In the genomic region with DNA sequence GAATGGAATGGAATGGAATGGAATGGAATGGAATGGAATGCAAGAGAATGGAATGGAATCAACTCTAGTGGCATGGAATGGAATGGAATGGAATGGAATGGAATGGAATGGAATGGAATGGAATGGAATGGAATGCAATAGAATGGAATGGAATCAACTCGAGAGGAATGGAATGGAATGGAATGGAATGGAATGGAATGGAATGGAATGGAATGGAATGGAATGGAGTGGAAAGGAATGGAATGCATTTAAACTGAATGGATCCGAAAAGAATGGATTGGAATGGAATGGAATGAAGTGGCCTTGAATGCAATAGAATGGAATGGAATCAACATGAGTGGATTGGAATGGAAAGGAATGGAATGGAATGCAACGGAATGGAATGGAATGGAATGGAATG, we compare ENCODE assay signal across 9 cellular contexts. TPM values are rescaled to one million over a fixed set of nuclear protein-coding genes. Genes with fewer than 3 reads are reported as not detected.
A peak's percentile ranks its signal among the peaks of the same experiment; 100 is the strongest.
DNase-seq lines count a peak whose midpoint lies in the region; ATAC-seq and TF ChIP-seq lines count a peak whose summit lies in the region.
"Not testable (repeated sequence)": the region's sequence is repeated elsewhere in the genome, so short reads cannot be mapped to it uniquely, and the experiment has no call there.
"Had no signal": no experiment of that assay in that cellular context is flagged by ENCODE, and none has a peak within 500 bp of the region (broad histone marks: within the 10 kb centered on the region; RNA-seq: fewer than 3 reads in every experiment).

No MANE protein-coding gene starts in this region.

- H3K27me3 Mint-ChIP-seq in endodermal cell (ENCODE audit: insufficient read depth): peaks cover 48% of the 10 kb centered on the region

- not testable (repeated sequence) for H3K36me3 ChIP-seq in SJSA1; endodermal cell (ENCODE audit: control insufficient read depth, insufficient read depth, low read length); heart right ventricle; mucosa of descending colon (ENCODE audit: low read depth); aorta (ENCODE audit: control insufficient read depth in 1 of 2, insufficient read depth in 2 of 2, low read length in 1 of 2)

- ATAC-seq in heart right ventricle (peak in 6 of 8 donors; percentile 26 to 75 (median 58)), left lobe of liver (peak; percentile 18), mucosa of descending colon (peak; percentile 48), omental fat pad (ENCODE audit: low FRiP score) (peak; percentile 39), aorta (ENCODE audit: low FRiP score) (peak; percentile 91)

- not testable (repeated sequence) for H3K4me1 ChIP-seq in SJSA1 (replicated peaks); mucosa of descending colon (ENCODE audit: low read depth); aorta (ENCODE audit: control insufficient read depth in 1 of 2, insufficient read depth in 2 of 2, low read length in 2 of 2)
- H3K4me1 ChIP-seq in endodermal cell (ENCODE audit: control insufficient read depth, insufficient read depth, low read length): peaks cover 13% of the 10 kb centered on the region
- H3K4me1 ChIP-seq in heart right ventricle: peaks cover under 1 to 25% (median 6%) of the 10 kb centered on the region in 9 donors

- WGBS in endodermal cell (ENCODE audit: insufficient coverage in 1 of 2, insufficient read length in 1 of 2), 2 experiments: 76 to 79% methylated on average over 3 of the region's 3 CpGs
- 72 to 74% methylated on average over 3 of the region's 3 CpGs for WGBS in heart right ventricle, 2 donors
- WGBS in aorta, 2 donors: 74 to 77% methylated on average over 3 of the region's 3 CpGs

- not testable (repeated sequence) for H3K36me3 Mint-ChIP-seq in endodermal cell (ENCODE audit: low read depth)

- peak overlapping the region; percentile 65 for H3K27ac ChIP-seq in SJSA1
- H3K27ac ChIP-seq in endodermal cell (ENCODE audit: low read depth, low read length); heart right ventricle; aorta (ENCODE audit: low read depth in 1 of 2, low read length in 2 of 2): not testable (repeated sequence)

- not testable (repeated sequence) for H3K9ac ChIP-seq in endodermal cell (ENCODE audit: extremely low read depth, low read length, poor library complexity, severe bottlenecking)

- intact Hi-C loops in heart right ventricle (cut with DNase I); mucosa of descending colon (cut with DNase I, micrococcal nuclease); aorta (cut with DNase I): not testable (repeated sequence)

- H3K4me1 Mint-ChIP-seq in endodermal cell: peaks cover 13% of the 10 kb centered on the region

- H3K9me3 Mint-ChIP-seq in endodermal cell: peaks cover 11% of the 10 kb centered on the region

- not testable (repeated sequence) for H3K9me3 ChIP-seq in SJSA1 (replicated peaks); heart right ventricle; mucosa of descending colon; aorta (ENCODE audit: control insufficient read depth, low read length)
- H3K9me3 ChIP-seq in endodermal cell (ENCODE audit: control insufficient read depth, low read length): peaks cover 13% of the 10 kb centered on the region

- not testable (repeated sequence) for H3K4me3 Mint-ChIP-seq in endodermal cell

- H3K4me3 ChIP-seq in SJSA1; heart right ventricle; mucosa of descending colon; aorta (ENCODE audit: low read length in 2 of 2): not testable (repeated sequence)
- H3K4me3 ChIP-seq in endodermal cell (ENCODE audit: low read length): peak overlapping the region; percentile 24

- peak; percentile 78 for DNase-seq in EH (ENCODE audit: low read depth)
- peak in 1 of 2 experiments; percentile 47 for DNase-seq in SJSA1 (ENCODE audit: low read depth in 1 of 2, low spot score in 2 of 2)
- DNase-seq in endodermal cell; heart right ventricle; left lobe of liver (ENCODE audit: low spot score); mucosa of descending colon; omental fat pad (ENCODE audit: low spot score); aorta: not testable (repeated sequence)

- TF ChIP-seq CTCF in endodermal cell (conservative IDR thresholded peaks at IDR 0.05); heart right ventricle (IDR thresholded peaks at IDR 0.05); mucosa of descending colon (IDR thresholded peaks at IDR 0.05); omental fat pad (IDR thresholded peaks at IDR 0.05): not testable (repeated sequence)

- not testable (repeated sequence) for H3K27ac Mint-ChIP-seq in endodermal cell

- H3K27me3 ChIP-seq in SJSA1 (replicated peaks); aorta (ENCODE audit: control insufficient read depth in 1 of 2, insufficient read depth in 2 of 2, low read length in 1 of 2): not testable (repeated sequence)
- H3K27me3 ChIP-seq in endodermal cell (ENCODE audit: control insufficient read depth, insufficient read depth, low read length, poor library complexity, severe bottlenecking) (peaks cover 35% of the 10 kb centered on the region), heart right ventricle (peaks cover 0 to 17% (median 6%) of the 10 kb centered on the region in 7 donors)

RNA-seq across cellular contexts. Expression of a gene that starts 5.4 kb away (rescaled TPM):
- total RNA-seq in SJSA1 (2014; rRNA removed; shearing (Covaris generic)): not detected in 2 replicates
- total RNA-seq in endodermal cell (1 to 10 TPM in 1 of 2 donors, under 1 TPM in 1; 0.44 to 1.4 TPM), heart right ventricle (10 to 100 TPM in 3 of 10 donors, 1 to 10 TPM in 7; 2.3 to 11.8 (median 5.0) TPM), left lobe of liver (0.48 TPM), mucosa of descending colon (10 to 100 TPM in 1 of 3 donors, 1 to 10 TPM in 2; 3.5 to 70.6 (median 6.9) TPM), omental fat pad (10 to 100 TPM in 3 of 4 donors, 1 to 10 TPM in 1; 9.0 to 43.7 (median 16.5) TPM), aorta (10 to 100 TPM in 1 of 2 donors, 1 to 10 TPM in 1; 5.9 to 14.6 TPM)
- polyA plus RNA-seq in endodermal cell (2013, experiment 1 of 2): 6.9 TPM
- polyA plus RNA-seq in endodermal cell (2013, experiment 2 of 2): 9.6 TPM
- polyA plus RNA-seq in heart right ventricle (1 to 10 TPM; 6.5 to 7.3 TPM), aorta (1 to 10 TPM; 2.0 to 6.5 TPM)
- total RNA-seq: NCI-H460 had no signal

Comparison
In these comparisons a context has a peak if more than half of its experiments do, and no peak if none do; other contexts are left out.
1. ATAC-seq: peak in every context shown above with its lines; median percentile 91 in aorta; 58 in heart right ventricle; 48 in mucosa of descending colon; 39 in omental fat pad; 18 in left lobe of liver.